In the genomic region with DNA sequence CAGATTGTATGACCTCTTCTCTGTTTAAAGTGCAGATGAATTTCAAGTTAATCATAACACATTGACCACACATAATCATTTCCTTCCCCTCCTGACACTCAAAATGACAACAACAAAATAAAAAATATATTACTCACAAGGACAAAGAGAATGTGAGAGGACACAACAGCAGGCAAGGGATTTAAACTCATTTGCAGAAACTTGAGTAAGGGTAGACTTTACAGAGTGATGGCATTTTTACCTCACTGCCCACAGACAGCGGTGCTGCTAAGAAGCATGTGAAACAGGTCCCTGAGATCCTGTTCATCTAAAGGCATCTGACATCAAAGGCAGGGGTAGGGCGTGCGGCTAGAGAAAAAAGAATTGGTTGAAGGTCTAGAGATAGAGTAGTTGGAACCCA, we compare ENCODE assay signal across 33 cellular contexts.
"Had no signal": no experiment of that assay in that cellular context is flagged by ENCODE, and none has a peak within 500 bp of the region (broad histone marks: within the 10 kb centered on the region; RNA-seq: fewer than 3 reads in every experiment).

No MANE protein-coding gene starts in this region.

- ATAC-seq: activated CD4-positive, alpha-beta T cell treated with anti-CD3 and anti-CD28 coated beads for 36 hours; activated CD8-positive, alpha-beta memory T cell treated with anti-CD3 and anti-CD28 coated beads, Interleukin-2, amount 10 ng/mL, durations not matched to agents 7 days and 5 days; activated CD8-positive, alpha-beta T cell treated with anti-CD3 and anti-CD28 coated beads, Interleukin-2, amount 10 ng/mL, durations not matched to agents 7 days and 5 days; gastroesophageal sphincter; T-cell had no signal

- H3K36me3 ChIP-seq: ascending aorta, breast epithelium, cardiac muscle cell, esophagus squamous epithelium, gastroesophageal sphincter had no signal

- H3K27me3 ChIP-seq: ascending aorta, breast epithelium, cardiac muscle cell, esophagus squamous epithelium had no signal

- H3K4me1 ChIP-seq: ascending aorta, breast epithelium, gastroesophageal sphincter had no signal

- H3K9me3 ChIP-seq: ascending aorta, breast epithelium, esophagus squamous epithelium, gastroesophageal sphincter had no signal

- H3K27me3 Mint-ChIP-seq: activated naive CD4-positive, alpha-beta T cell treated with anti-CD3 and anti-CD28 coated beads, Interleukin-2, amount 10 ng/mL, durations not matched to agents 7 days and 5 days had no signal

- H3K4me3 ChIP-seq: ascending aorta, breast epithelium, cardiac muscle cell, coronary artery, dorsolateral prefrontal cortex, esophagus squamous epithelium, gastroesophageal sphincter had no signal

- H3K9me3 Mint-ChIP-seq: activated naive CD4-positive, alpha-beta T cell treated with anti-CD3 and anti-CD28 coated beads, Interleukin-2, amount 10 ng/mL, durations not matched to agents 7 days and 5 days; activated naive CD8-positive, alpha-beta T cell treated with anti-CD3 and anti-CD28 coated beads, Interleukin-2, amount 10 ng/mL, durations not matched to agents 7 days and 5 days; activated T-helper 1 cell treated with anti-CD3 and anti-CD28 coated beads, Interleukin-12 subunit alpha, Interleukin-12 subunit beta, Interleukin-2, Interleukin-4 antibody, amounts not matched to agents 30 ng/mL and 10 ng/mL and 1 ng/mL, durations not matched to agents 14 hours and 24 hours and 36 hours had no signal

- H3K27ac ChIP-seq: ascending aorta, breast epithelium, cardiac muscle cell, coronary artery, dorsolateral prefrontal cortex, esophagus squamous epithelium, gastroesophageal sphincter had no signal

- H3K36me3 Mint-ChIP-seq: activated naive CD4-positive, alpha-beta T cell treated with anti-CD3 and anti-CD28 coated beads, Interleukin-2, amount 10 ng/mL, durations not matched to agents 7 days and 5 days; activated naive CD8-positive, alpha-beta T cell treated with anti-CD3 and anti-CD28 coated beads, Interleukin-2, amount 10 ng/mL, durations not matched to agents 7 days and 5 days; brain; T-cell had no signal

- H3K4me3 Mint-ChIP-seq: activated CD4-positive, alpha-beta memory T cell treated with anti-CD3 and anti-CD28 coated beads for 36 hours; activated CD4-positive, alpha-beta T cell treated with anti-CD3 and anti-CD28 coated beads for 36 hours; activated CD4-positive, alpha-beta T cell treated with anti-CD3 and anti-CD28 coated beads, Interleukin-2, amount 10 ng/mL, durations not matched to agents 24 days and 14 days; activated CD8-positive, alpha-beta memory T cell treated with anti-CD3 and anti-CD28 coated beads, Interleukin-2, amount 10 ng/mL, durations not matched to agents 7 days and 5 days; activated CD8-positive, alpha-beta T cell treated with anti-CD3 and anti-CD28 coated beads, Interleukin-2, amount 10 ng/mL, durations not matched to agents 7 days and 5 days; activated naive CD4-positive, alpha-beta T cell treated with anti-CD3 and anti-CD28 coated beads, Interleukin-2, amount 10 ng/mL, durations not matched to agents 7 days and 5 days; activated naive CD8-positive, alpha-beta T cell treated with anti-CD3 and anti-CD28 coated beads, Interleukin-2, amount 10 ng/mL, durations not matched to agents 7 days and 5 days; activated T-helper 1 cell treated with anti-CD3 and anti-CD28 coated beads, Interleukin-12 subunit alpha, Interleukin-12 subunit beta, Interleukin-2, Interleukin-4 antibody, amounts not matched to agents 30 ng/mL and 10 ng/mL and 1 ng/mL, durations not matched to agents 14 hours and 24 hours and 36 hours; brain; dendritic cell treated with granulocyte-macrophage colony-stimulating factor and Interleukin-4, amounts not matched to agents 40 ng/mL and 50 ng/mL, for 4 days; T-cell had no signal

- DNase-seq: activated CD4-positive, alpha-beta memory T cell treated with anti-CD3 and anti-CD28 coated beads for 36 hours; activated CD4-positive, alpha-beta T cell treated with anti-CD3 and anti-CD28 coated beads for 36 hours; activated CD4-positive, alpha-beta T cell treated with anti-CD3 and anti-CD28 coated beads, Interleukin-2, amount 10 ng/mL, durations not matched to agents 24 days and 14 days; activated CD4-positive, CD25-positive, alpha-beta regulatory T cell; activated CD4-positive, CD25-positive, alpha-beta regulatory T cell treated with anti-CD3 and anti-CD28 coated beads, Interleukin-2, amount 50 U/mL, for 72 hours; activated CD8-positive, alpha-beta memory T cell treated with anti-CD3 and anti-CD28 coated beads, Interleukin-2, amount 10 ng/mL, durations not matched to agents 7 days and 5 days; activated CD8-positive, alpha-beta memory T cell treated with anti-CD3 and anti-CD28 coated beads, Interleukin-2, amount 50 U/mL, for 4 hours; activated CD8-positive, alpha-beta T cell treated with anti-CD3 and anti-CD28 coated beads, Interleukin-2, amount 10 ng/mL, durations not matched to agents 7 days and 5 days; activated effector memory CD4-positive, alpha-beta T cell treated with anti-CD3 and anti-CD28 coated beads, Interleukin-2, amount 50 U/mL, for 16 hours; activated naive CD4-positive, alpha-beta T cell; activated naive CD4-positive, alpha-beta T cell treated with anti-CD3 and anti-CD28 coated beads, Interleukin-2, amount 10 ng/mL, durations not matched to agents 7 days and 5 days; activated naive CD8-positive, alpha-beta T cell treated with anti-CD3 and anti-CD28 coated beads, Interleukin-2, amount 10 ng/mL, durations not matched to agents 7 days and 5 days; activated T-cell treated with anti-CD3 and anti-CD28 coated beads, Interleukin-2, amount 50 U/mL, for 1 hour; activated T-cell treated with anti-CD3 and anti-CD28 coated beads, Interleukin-2, amount 50 U/mL, for 48 hours; central memory CD4-positive, alpha-beta T cell; dorsolateral prefrontal cortex; effector memory CD4-positive, alpha-beta T cell; erythroblast; esophagus squamous epithelium; foreskin melanocyte; SW 1271; T-cell; T-helper 2 cell had no signal

- H3K27ac Mint-ChIP-seq: activated CD4-positive, alpha-beta memory T cell treated with anti-CD3 and anti-CD28 coated beads for 36 hours; activated CD4-positive, alpha-beta T cell treated with anti-CD3 and anti-CD28 coated beads for 36 hours; activated CD4-positive, alpha-beta T cell treated with anti-CD3 and anti-CD28 coated beads, Interleukin-2, amount 10 ng/mL, durations not matched to agents 24 days and 14 days; activated CD8-positive, alpha-beta memory T cell treated with anti-CD3 and anti-CD28 coated beads, Interleukin-2, amount 10 ng/mL, durations not matched to agents 7 days and 5 days; activated CD8-positive, alpha-beta T cell treated with anti-CD3 and anti-CD28 coated beads, Interleukin-2, amount 10 ng/mL, durations not matched to agents 7 days and 5 days; activated naive CD4-positive, alpha-beta T cell treated with anti-CD3 and anti-CD28 coated beads, Interleukin-2, amount 10 ng/mL, durations not matched to agents 7 days and 5 days; activated naive CD4-positive, alpha-beta T cell treated with anti-CD3 and anti-CD28 coated beads, Interleukin-2, amount 50 U/mL, for 72 hours; activated naive CD8-positive, alpha-beta T cell treated with anti-CD3 and anti-CD28 coated beads, Interleukin-2, amount 10 ng/mL, durations not matched to agents 7 days and 5 days; activated T-helper 1 cell treated with anti-CD3 and anti-CD28 coated beads, Interleukin-12 subunit alpha, Interleukin-12 subunit beta, Interleukin-2, Interleukin-4 antibody, amounts not matched to agents 30 ng/mL and 10 ng/mL and 1 ng/mL, durations not matched to agents 14 hours and 24 hours and 36 hours; activated T-helper 2 cell treated with anti-CD3 and anti-CD28 coated beads, Interferon-gamma antibody, Interleukin-2, Interleukin-4, amounts not matched to agents 10 μg/mL and 5 μg/mL and 100 μg/mL, durations not matched to agents 14 hours and 24 hours and 36 hours; brain; dendritic cell treated with granulocyte-macrophage colony-stimulating factor and Interleukin-4, amounts not matched to agents 40 ng/mL and 50 ng/mL, for 4 days; T-cell had no signal
